ENCODE assay signal across 8 cellular contexts in the genomic region with DNA sequence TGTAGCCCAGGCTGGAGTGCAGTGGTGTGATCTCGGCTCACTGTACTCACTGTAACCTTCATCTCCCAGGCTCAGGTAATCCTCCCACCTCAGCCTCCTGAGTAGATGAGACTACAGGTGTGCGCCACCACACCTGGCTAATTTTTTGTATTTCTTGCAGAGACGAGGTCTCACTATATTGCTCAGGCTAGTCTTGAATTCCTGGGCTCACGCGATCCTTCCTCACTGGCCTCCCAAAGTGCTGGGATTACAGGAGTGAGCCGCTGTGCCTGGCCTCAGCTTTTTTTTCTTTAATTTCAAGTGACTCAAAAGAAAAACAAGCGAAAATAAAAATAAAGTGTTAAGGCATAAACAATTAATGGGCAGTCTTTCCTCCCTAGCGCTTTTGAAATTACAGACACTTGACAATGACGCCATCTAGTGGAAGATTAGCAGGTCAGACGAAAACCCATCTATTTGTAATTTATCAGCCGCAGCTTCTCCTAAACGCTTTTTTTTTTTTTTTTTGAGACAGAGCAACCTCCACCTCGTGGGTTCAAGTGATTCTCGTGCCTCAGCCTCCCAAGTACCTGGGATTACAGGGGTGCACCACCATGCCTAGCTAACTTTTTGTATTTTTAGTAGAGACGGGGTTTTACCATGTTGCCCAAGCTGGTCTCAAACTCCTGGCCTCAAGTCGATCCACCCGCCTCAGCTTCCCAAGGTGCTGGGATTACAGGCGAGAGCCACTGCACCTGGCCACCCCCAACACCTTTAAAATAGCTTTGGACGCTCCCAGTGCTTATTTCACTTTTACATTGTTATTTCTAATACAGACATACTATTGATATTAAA. TPM values are rescaled to one million over a fixed set of nuclear protein-coding genes. Genes with fewer than 3 reads are reported as not detected.
A peak's percentile ranks its signal among the peaks of the same experiment; 100 is the strongest.
DNase-seq lines count a peak whose midpoint lies in the region; ATAC-seq and TF ChIP-seq lines count a peak whose summit lies in the region.

No MANE protein-coding gene starts in this region.

- 0 out of 2 replicates have a peak, but pooled peaks cover under 1% of the 10 kb centered on the region for H3K4me1 ChIP-seq in GM23338 (ENCODE audit: insufficient read depth)
- H3K4me1 ChIP-seq in adrenal gland (replicated peaks in 1 of 2): no peaks in the 10 kb centered on the region

- no peak overlapping the region; the same call in 1 of the 2 replicates for H3K27ac Mint-ChIP-seq in GM23338
- no peak overlapping the region for H3K27ac Mint-ChIP-seq in activated CD4-positive, alpha-beta memory T cell treated with anti-CD3 and anti-CD28 coated beads, Interleukin-2, amount 10 ng/mL, durations not matched to agents 7 days and 5 days

- H3K79me2 ChIP-seq in GM23338 (replicated peaks; ENCODE audit: insufficient read depth): no peaks in the 10 kb centered on the region

- no peaks in the 10 kb centered on the region for H3K27me3 Mint-ChIP-seq in GM23338 (ENCODE audit: insufficient read depth, low read depth, poor library complexity)
- H3K27me3 Mint-ChIP-seq in activated CD4-positive, alpha-beta memory T cell treated with anti-CD3 and anti-CD28 coated beads, Interleukin-2, amount 10 ng/mL, durations not matched to agents 7 days and 5 days: peaks cover 2% of the 10 kb centered on the region

- CTCF ChIA-PET in activated CD4-positive, alpha-beta memory T cell treated with anti-CD3 and anti-CD28 coated beads, Interleukin-2, amount 10 ng/mL, durations not matched to agents 7 days and 5 days (lab: Charles Lee): interaction anchor here (0.6 to 11.0 kb wide), 45 partner anchors 9 to 318 kb away, joined by 3 to 341 read pairs (median 6); partner anchors contain the start of genes CEP95, DDX5, MILR1 and POLG2

- H3K4me3 ChIP-seq in GM23338 (no peak overlapping the region), adrenal gland (no peak overlapping the region), skeletal muscle cell (ENCODE audit: low read depth, low read length) (no peak overlapping the region)

- H3K4me2 ChIP-seq in GM23338: no peak overlapping the region

- H3K36me3 Mint-ChIP-seq in GM23338 (ENCODE audit: low read depth): no peaks in the 10 kb centered on the region; the same call in 2 of the 3 replicates
- no peaks in the 10 kb centered on the region for H3K36me3 Mint-ChIP-seq in activated CD4-positive, alpha-beta memory T cell treated with anti-CD3 and anti-CD28 coated beads, Interleukin-2, amount 10 ng/mL, durations not matched to agents 7 days and 5 days (ENCODE audit: low read depth)

- ATAC-seq in GM23338 (peak; percentile 57), left ventricle myocardium superior (peak; percentile 68), GM19452 (IDR thresholded peaks at IDR 0.05; ENCODE audit: unreplicated experiment) (no peak)

- H3K4me1 Mint-ChIP-seq in GM23338: peaks cover 10% of the 10 kb centered on the region
- peaks cover 5% of the 10 kb centered on the region for H3K4me1 Mint-ChIP-seq in activated CD4-positive, alpha-beta memory T cell treated with anti-CD3 and anti-CD28 coated beads, Interleukin-2, amount 10 ng/mL, durations not matched to agents 7 days and 5 days

- H3K27me3 ChIP-seq in GM23338 (ENCODE audit: insufficient read depth) (no peaks in the 10 kb centered on the region), adrenal gland (no peaks in the 10 kb centered on the region)

- 31 to 34% (median 33%) methylated on average over 19 of the region's 19 CpGs for WGBS in adrenal gland, 4 donors

- H3F3A ChIP-seq in GM23338 (replicated peaks; ENCODE audit: low read depth): no peaks in the 10 kb centered on the region

- H3K9me3 Mint-ChIP-seq in GM23338: peaks cover 3% of the 10 kb centered on the region; the same call in 1 of the 3 replicates
- no peaks in the 10 kb centered on the region for H3K9me3 Mint-ChIP-seq in activated CD4-positive, alpha-beta memory T cell treated with anti-CD3 and anti-CD28 coated beads, Interleukin-2, amount 10 ng/mL, durations not matched to agents 7 days and 5 days

- H3K27ac ChIP-seq in GM23338 (ENCODE audit: low read depth) (no peak overlapping the region), adrenal gland (no peak overlapping the region)

- no peaks in the 10 kb centered on the region for H4K20me1 ChIP-seq in GM23338 (replicated peaks; ENCODE audit: insufficient read depth)

- no peaks in the 10 kb centered on the region for H3K9me3 ChIP-seq in adrenal gland (replicated peaks in 1 of 3)

- H2AFZ ChIP-seq in GM23338: no peak overlapping the region

- H3K36me3 ChIP-seq in GM23338 (ENCODE audit: insufficient read depth): no peaks in the 10 kb centered on the region
- H3K36me3 ChIP-seq in adrenal gland (replicated peaks in 1 of 2): no peaks in the 10 kb centered on the region

- POLR2A ChIA-PET in activated CD4-positive, alpha-beta memory T cell treated with anti-CD3 and anti-CD28 coated beads, Interleukin-2, amount 10 ng/mL, durations not matched to agents 7 days and 5 days (lab: Charles Lee): interaction anchor here (1.0 to 4.9 kb wide), 5 partner anchors 71 to 87 kb away, joined by 3 to 50 read pairs (median 25); partner anchors contain the start of genes CEP95, DDX5 and POLG2

- DNase-seq in Ammon's horn (ENCODE audit: low spot score) (peak; percentile 79), GM23338 (ENCODE audit: low spot score) (peak; percentile 76), NCI-H345 (lab: John Stamatoyannopoulos, UW) (peak; percentile 68), adrenal gland (peak in 2 of 7 donors; percentile 17 to 50), left ventricle myocardium superior (no peak), skeletal muscle cell (ENCODE audit: low read depth) (peak; percentile 28)
- no peak for DNase-seq in activated CD4-positive, alpha-beta memory T cell treated with anti-CD3 and anti-CD28 coated beads, Interleukin-2, amount 10 ng/mL, durations not matched to agents 7 days and 5 days

- no peak overlapping the region for H3K4me3 Mint-ChIP-seq in GM23338
- H3K4me3 Mint-ChIP-seq in activated CD4-positive, alpha-beta memory T cell treated with anti-CD3 and anti-CD28 coated beads, Interleukin-2, amount 10 ng/mL, durations not matched to agents 7 days and 5 days: no peak overlapping the region

- intact Hi-C loops in adrenal gland (cut with DNase I): loop anchor here (2.0 to 5.0 kb wide), 2 partner anchors 96 to 98 kb away; no protein-coding TSS in a partner anchor
- intact Hi-C loops in left ventricle myocardium superior (cut with micrococcal nuclease): no loop called here

- TF ChIP-seq CTCF in GM23338 (conservative IDR thresholded peaks at IDR 0.05; ENCODE audit: low read depth in 2 of 2) (peak; percentile 82 to 88), adrenal gland (IDR thresholded peaks at IDR 0.05) (peak; percentile 64 to 91 (median 84))

- no peaks in the 10 kb centered on the region for H3K9me2 ChIP-seq in GM23338 (ENCODE audit: insufficient read depth)

- TF ChIP-seq POLR2A in adrenal gland (IDR thresholded peaks at IDR 0.05): no peak

TF ChIP-seq in GM23338, 12 proteins besides CTCF, POLR2A, EP300 and RAD21 (continues in another document):
- no peak for TF ChIP-seq ZNF331 (CRISPR knock-in tag; IDR thresholded peaks at IDR 0.05; ENCODE audit: low read depth)
- TF ChIP-seq, protein P1, sequence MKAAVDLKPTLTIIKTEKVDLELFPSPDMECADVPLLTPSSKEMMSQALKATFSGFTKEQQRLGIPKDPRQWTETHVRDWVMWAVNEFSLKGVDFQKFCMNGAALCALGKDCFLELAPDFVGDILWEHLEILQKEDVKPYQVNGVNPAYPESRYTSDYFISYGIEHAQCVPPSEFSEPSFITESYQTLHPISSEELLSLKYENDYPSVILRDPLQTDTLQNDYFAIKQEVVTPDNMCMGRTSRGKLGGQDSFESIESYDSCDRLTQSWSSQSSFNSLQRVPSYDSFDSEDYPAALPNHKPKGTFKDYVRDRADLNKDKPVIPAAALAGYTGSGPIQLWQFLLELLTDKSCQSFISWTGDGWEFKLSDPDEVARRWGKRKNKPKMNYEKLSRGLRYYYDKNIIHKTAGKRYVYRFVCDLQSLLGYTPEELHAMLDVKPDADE (IDR thresholded peaks at IDR 0.05): no peak
- TF ChIP-seq ZNF114 (CRISPR knock-in tag; IDR thresholded peaks at IDR 0.05): no peak

RNA-seq across cellular contexts. Expression of gene PECAM1, which starts 28.1 kb away (rescaled TPM):
- total RNA-seq in GM23338 (2014; rRNA removed; shearing (Covaris generic)): 0.04 TPM in 1 of 2 replicates, not detected in the other
- polyA plus RNA-seq in GM23338 (2016; fragmentation: Nextera tagmentation; extraction: Ambion mirVana): not detected in 2 replicates
- total RNA-seq in adrenal gland: 100 to 1,000 TPM in 3 of 8 donors, 10 to 100 TPM in 5; 32.1 to 119 (median 76.7) TPM
- 10 to 100 TPM; 11.6 to 46.0 (median 27.6) TPM for polyA plus RNA-seq in adrenal gland
- total RNA-seq in left ventricle myocardium superior: 112 TPM
- total RNA-seq in activated CD4-positive, alpha-beta memory T cell treated with anti-CD3 and anti-CD28 coated beads, Interleukin-2, amount 10 ng/mL, durations not matched to agents 7 days and 5 days: 1 to 10 TPM; 1.1 to 1.7 TPM

RNA-seq across cellular contexts. Expression of gene MILR1, which starts 30.2 kb away (rescaled TPM):
- total RNA-seq in GM23338 (2014; rRNA removed; shearing (Covaris generic)): not detected in 2 replicates
- polyA plus RNA-seq in GM23338 (2016; fragmentation: Nextera tagmentation; extraction: Ambion mirVana) (0.39 TPM in 1 of 2 replicates, not detected in the other), adrenal gland (10 to 100 TPM in 1 of 3 donors, 1 to 10 TPM in 2; 6.2 to 17.2 (median 9.1) TPM)
- total RNA-seq in adrenal gland (10 to 100 TPM in 6 of 8 donors, 1 to 10 TPM in 2; 6.4 to 28.0 (median 19.2) TPM), left ventricle myocardium superior (3.4 TPM)
- total RNA-seq in activated CD4-positive, alpha-beta memory T cell treated with anti-CD3 and anti-CD28 coated beads, Interleukin-2, amount 10 ng/mL, durations not matched to agents 7 days and 5 days: under 1 TPM; 0.35 to 0.80 TPM

Comparison
In these comparisons a context has a peak if more than half of its experiments do, and no peak if none do; other contexts are left out.
1. DNase-seq: peak in Ammon's horn (single experiment), GM23338 (single experiment), NCI-H345 (single experiment) and skeletal muscle cell (single experiment); none in left ventricle myocardium superior (single experiment) and activated CD4-positive, alpha-beta memory T cell treated with anti-CD3 and anti-CD28 coated beads, Interleukin-2, amount 10 ng/mL, durations not matched to agents 7 days and 5 days (single experiment).
2. RNA of gene PECAM1, which starts 28.1 kb away (total RNA-seq): 112 TPM in left ventricle myocardium superior (single experiment) and 32.1 to 119 TPM in adrenal gland; 1.1 to 1.7 TPM in activated CD4-positive, alpha-beta memory T cell treated with anti-CD3 and anti-CD28 coated beads, Interleukin-2, amount 10 ng/mL, durations not matched to agents 7 days and 5 days and 0.04 TPM in GM23338; every median in the first group is over 10 times any median in the second.